In genomic region chr14:64504897-64505771, GRCh38 we compare ENCODE assay signal across 8 cellular contexts. TPM values are rescaled to one million over a fixed set of nuclear protein-coding genes. Genes with fewer than 3 reads are reported as not detected.
DNase-seq lines count a peak whose midpoint lies in the region; ATAC-seq and TF ChIP-seq lines count a peak whose summit lies in the region.

No MANE protein-coding gene starts in this region.

- no peaks in the 10 kb centered on the region for H3K9me3 ChIP-seq in CD8-positive, alpha-beta memory T cell (ENCODE audit: low read length)
- H3K9me3 ChIP-seq in KOPT-K1 (ENCODE audit: insufficient read depth, low read length, poor library complexity, severe bottlenecking): no peaks in the 10 kb centered on the region
- H3K9me3 ChIP-seq in naive thymus-derived CD4-positive, alpha-beta T cell (ENCODE audit: control insufficient read depth in 2 of 3, low read length in 3 of 3): no peaks in the 10 kb centered on the region

- H3K36me3 Mint-ChIP-seq in CD8-positive, alpha-beta memory T cell: peaks cover 0 to 38% (median 6%) of the 10 kb centered on the region in 3 donors
- H3K36me3 Mint-ChIP-seq in activated T-helper 17 cell treated with anti-CD3 and anti-CD28 coated beads, Interleukin-2, amount 50 U/mL, for 72 hours (ENCODE audit: low read depth): peaks cover 98% of the 10 kb centered on the region
- H3K36me3 Mint-ChIP-seq in naive thymus-derived CD4-positive, alpha-beta T cell: peaks cover 0 to 35% (median 0%) of the 10 kb centered on the region in 5 donors

- H3K27me3 Mint-ChIP-seq in CD8-positive, alpha-beta memory T cell: peaks cover 0 to 4% of the 10 kb centered on the region in 2 donors
- H3K27me3 Mint-ChIP-seq in activated T-helper 17 cell treated with anti-CD3 and anti-CD28 coated beads, Interleukin-2, amount 50 U/mL, for 72 hours: no peaks in the 10 kb centered on the region
- peaks cover 0 to 3% (median 0%) of the 10 kb centered on the region in 5 donors for H3K27me3 Mint-ChIP-seq in naive thymus-derived CD4-positive, alpha-beta T cell

- H3K4me1 Mint-ChIP-seq in CD8-positive, alpha-beta memory T cell: peaks cover 65 to 79% (median 71%) of the 10 kb centered on the region in 3 donors
- H3K4me1 Mint-ChIP-seq in activated T-helper 17 cell treated with anti-CD3 and anti-CD28 coated beads, Interleukin-2, amount 50 U/mL, for 72 hours: peaks cover 25% of the 10 kb centered on the region
- peaks cover 44 to 70% (median 58%) of the 10 kb centered on the region in 7 donors for H3K4me1 Mint-ChIP-seq in naive thymus-derived CD4-positive, alpha-beta T cell

- DNase-seq in CD8-positive, alpha-beta memory T cell: peak; percentile 77 to 91 (median 85)
- DNase-seq in RPMI8226 (peak; percentile 90), fibroblast of mammary gland (ENCODE audit: low read depth) (peak; percentile 79)
- peak; percentile 57 to 92 (median 88) for DNase-seq in naive thymus-derived CD4-positive, alpha-beta T cell
- peak; percentile 69 to 84 for DNase-seq in stimulated activated CD8-positive, alpha-beta memory T cell treated with anti-CD3 and anti-CD28 coated beads, Interleukin-7, amount 100 ng/mL, for 48 hours (ENCODE audit: extremely low read depth in 1 of 2, low read depth in 1 of 2)

- TF ChIP-seq CTCF in fibroblast of mammary gland (conservative IDR thresholded peaks at IDR 0.05; ENCODE audit: control insufficient read depth, insufficient read depth, low read depth, low read length): no peak

- peak; percentile 25 for ATAC-seq in GM21528 (IDR thresholded peaks at IDR 0.05; ENCODE audit: low FRiP score, unreplicated experiment)
- peak; percentile 40 for ATAC-seq in activated T-helper 17 cell treated with anti-CD3 and anti-CD28 coated beads, Interleukin-2, amount 50 U/mL, for 72 hours (replicated peaks)
- peak; percentile 36 for ATAC-seq in naive thymus-derived CD4-positive, alpha-beta T cell

- peak overlapping the region; percentile 93 to 99 (median 95) for H3K4me3 Mint-ChIP-seq in CD8-positive, alpha-beta memory T cell
- H3K4me3 Mint-ChIP-seq in activated T-helper 17 cell treated with anti-CD3 and anti-CD28 coated beads, Interleukin-2, amount 50 U/mL, for 72 hours: peak overlapping the region; percentile 91
- H3K4me3 Mint-ChIP-seq in naive thymus-derived CD4-positive, alpha-beta T cell: peak overlapping the region; percentile 88 to 100 (median 96)

- CTCF ChIA-PET in CD8-positive, alpha-beta memory T cell (lab: Charles Lee): interaction anchor here (0.7 to 2.2 kb wide), 7 partner anchors 7 to 118 kb away, joined by 3 to 11 read pairs (median 5); partner anchors contain the start of gene HSPA2
- CTCF ChIA-PET in naive thymus-derived CD4-positive, alpha-beta T cell (lab: Charles Lee): interaction anchor here (0.6 to 1.4 kb wide), 3 partner anchors 75 to 871 kb away, joined by 3 read pairs; no protein-coding TSS in a partner anchor

- H3K9me3 Mint-ChIP-seq in CD8-positive, alpha-beta memory T cell: peaks cover 0 to 2% (median 0%) of the 10 kb centered on the region in 5 donors
- H3K9me3 Mint-ChIP-seq in activated T-helper 17 cell treated with anti-CD3 and anti-CD28 coated beads, Interleukin-2, amount 50 U/mL, for 72 hours: no peaks in the 10 kb centered on the region
- H3K9me3 Mint-ChIP-seq in naive thymus-derived CD4-positive, alpha-beta T cell: peaks cover 0 to 6% (median 0%) of the 10 kb centered on the region in 11 donors

- H3K27ac ChIP-seq in CD8-positive, alpha-beta memory T cell (ENCODE audit: low read depth, low read length): peak overlapping the region; percentile 99
- H3K27ac ChIP-seq in KOPT-K1 (ENCODE audit: low read depth, low read length, poor library complexity, severe bottlenecking): peak overlapping the region; percentile 96
- peak overlapping the region; percentile 99 for H3K27ac ChIP-seq in naive thymus-derived CD4-positive, alpha-beta T cell (ENCODE audit: low read depth, low read length)

- intact Hi-C loops in naive thymus-derived CD4-positive, alpha-beta T cell (cut with micrococcal nuclease): loop anchor here (1.0 to 5.0 kb wide), 8 partner anchors 38 to 1342 kb away; partner anchors contain the start of genes AKAP5 (in 2 of the 2), CHURC1 (in 1 of the 2), FNTB (in 1 of the 2) and SGPP1 (in 1 of the 2)

- peak overlapping the region; percentile 77 for H3K4me3 ChIP-seq in CD8-positive, alpha-beta memory T cell (ENCODE audit: low read length)
- H3K4me3 ChIP-seq in fibroblast of mammary gland (ENCODE audit: control insufficient read depth, low read depth, low read length): peak overlapping the region; percentile 75
- H3K4me3 ChIP-seq in naive thymus-derived CD4-positive, alpha-beta T cell (ENCODE audit: low read length): peak overlapping the region; percentile 88

- POLR2A ChIA-PET in CD8-positive, alpha-beta memory T cell (lab: Charles Lee): interaction anchor here (0.5 to 2.0 kb wide), 18 partner anchors 8 to 864 kb away, joined by 3 to 18 read pairs (median 4); partner anchors contain the start of genes AKAP5, HSPA2, MTHFD1 and WDR89
- POLR2A ChIA-PET in naive thymus-derived CD4-positive, alpha-beta T cell (lab: Charles Lee): interaction anchor here (0.6 to 6.5 kb wide), 22 partner anchors 8 to 962 kb away, joined by 3 to 157 read pairs (median 6); partner anchors contain the start of genes AKAP5, HSPA2, MTHFD1 and PPP2R5E

- no peaks in the 10 kb centered on the region for H3K36me3 ChIP-seq in CD8-positive, alpha-beta memory T cell (ENCODE audit: insufficient read depth, low read length)
- H3K36me3 ChIP-seq in KOPT-K1 (ENCODE audit: insufficient read depth, low read length): no peaks in the 10 kb centered on the region
- peaks cover 0 to 8% (median 0%) of the 10 kb centered on the region in 3 experiments for H3K36me3 ChIP-seq in naive thymus-derived CD4-positive, alpha-beta T cell (ENCODE audit: control insufficient read depth in 2 of 3, insufficient read depth in 3 of 3, low read length in 3 of 3)

- H3K27ac Mint-ChIP-seq in CD8-positive, alpha-beta memory T cell: peak overlapping the region; percentile 97 to 100 (median 100)
- peak overlapping the region; percentile 97 for H3K27ac Mint-ChIP-seq in activated T-helper 17 cell treated with anti-CD3 and anti-CD28 coated beads, Interleukin-2, amount 50 U/mL, for 72 hours
- H3K27ac Mint-ChIP-seq in naive thymus-derived CD4-positive, alpha-beta T cell: peak overlapping the region; percentile 93 to 100 (median 99)

- H3K27me3 ChIP-seq in CD8-positive, alpha-beta memory T cell (ENCODE audit: insufficient read depth, low read length, poor library complexity, severe bottlenecking): no peaks in the 10 kb centered on the region
- no peaks in the 10 kb centered on the region for H3K27me3 ChIP-seq in naive thymus-derived CD4-positive, alpha-beta T cell (ENCODE audit: control insufficient read depth in 2 of 2, insufficient read depth in 2 of 2, low read length in 2 of 2)

- peaks cover 56% of the 10 kb centered on the region for H3K4me1 ChIP-seq in CD8-positive, alpha-beta memory T cell (ENCODE audit: insufficient read depth, low read length)
- peaks cover 35 to 52% of the 10 kb centered on the region in 2 donors for H3K4me1 ChIP-seq in naive thymus-derived CD4-positive, alpha-beta T cell (ENCODE audit: control insufficient read depth in 2 of 2, insufficient read depth in 2 of 2, low read length in 2 of 2)

RNA-seq across cellular contexts. Expression of gene ZBTB1, which starts 0.6 kb away (rescaled TPM):
- 10 to 100 TPM; 48.2 to 48.4 TPM for total RNA-seq in CD8-positive, alpha-beta memory T cell
- 51.7 TPM for polyA plus RNA-seq in CD8-positive, alpha-beta memory T cell
- 100 to 1,000 TPM in 1 of 2 donors, 10 to 100 TPM in 1; 75.6 to 154 TPM for total RNA-seq in activated T-helper 17 cell treated with anti-CD3 and anti-CD28 coated beads, Interleukin-2, amount 50 U/mL, for 72 hours
- 100 to 1,000 TPM in 2 of 5 experiments, 10 to 100 TPM in 3; 97.1 to 119 (median 98.4) TPM for total RNA-seq in naive thymus-derived CD4-positive, alpha-beta T cell
- polyA plus RNA-seq in naive thymus-derived CD4-positive, alpha-beta T cell: 10 to 100 TPM; 42.4 to 49.7 TPM

RNA-seq across cellular contexts. Expression of gene ZBTB25, which starts 1.5 kb away (rescaled TPM):
- 10 to 100 TPM; 21.7 to 22.9 TPM for total RNA-seq in CD8-positive, alpha-beta memory T cell
- polyA plus RNA-seq in CD8-positive, alpha-beta memory T cell: 34.9 TPM
- total RNA-seq in activated T-helper 17 cell treated with anti-CD3 and anti-CD28 coated beads, Interleukin-2, amount 50 U/mL, for 72 hours: 10 to 100 TPM; 29.7 to 88.5 TPM
- 10 to 100 TPM; 37.6 to 88.0 (median 60.6) TPM for total RNA-seq in naive thymus-derived CD4-positive, alpha-beta T cell
- 10 to 100 TPM; 30.5 to 35.6 TPM for polyA plus RNA-seq in naive thymus-derived CD4-positive, alpha-beta T cell

RNA-seq across cellular contexts. Expression of gene HSPA2, which starts 35.4 kb away (rescaled TPM):
- 1 to 10 TPM; 1.9 TPM for total RNA-seq in CD8-positive, alpha-beta memory T cell
- 0.87 TPM for polyA plus RNA-seq in CD8-positive, alpha-beta memory T cell
- total RNA-seq in activated T-helper 17 cell treated with anti-CD3 and anti-CD28 coated beads, Interleukin-2, amount 50 U/mL, for 72 hours: 1 to 10 TPM; 6.5 to 7.4 TPM
- total RNA-seq in naive thymus-derived CD4-positive, alpha-beta T cell: 1 to 10 TPM in 1 of 5 experiments, under 1 TPM in 4; 0.32 to 2.5 (median 0.76) TPM
- under 1 TPM; 0.21 to 0.99 TPM for polyA plus RNA-seq in naive thymus-derived CD4-positive, alpha-beta T cell

RNA-seq across cellular contexts. Expression of gene AKAP5, which starts 39.8 kb away (rescaled TPM):
- total RNA-seq in CD8-positive, alpha-beta memory T cell: 1 to 10 TPM; 3.1 to 3.6 TPM
- 1.0 TPM for polyA plus RNA-seq in CD8-positive, alpha-beta memory T cell
- total RNA-seq in activated T-helper 17 cell treated with anti-CD3 and anti-CD28 coated beads, Interleukin-2, amount 50 U/mL, for 72 hours: 1 to 10 TPM in 1 of 2 donors, under 1 TPM in 1; 0.82 to 1.0 TPM
- total RNA-seq in naive thymus-derived CD4-positive, alpha-beta T cell: 1 to 10 TPM in 1 of 5 experiments, under 1 TPM in 4; 0.11 to 1.7 (median 0.13) TPM
- polyA plus RNA-seq in naive thymus-derived CD4-positive, alpha-beta T cell: under 1 TPM in 1 of 2 donors, not detected in 1; 0.03 TPM

RNA-seq across cellular contexts. Expression of gene PPP1R36, which starts 44.6 kb away (rescaled TPM):
- under 1 TPM; 0.22 to 0.24 TPM for total RNA-seq in CD8-positive, alpha-beta memory T cell
- polyA plus RNA-seq in CD8-positive, alpha-beta memory T cell: 0.25 TPM
- not detected for total RNA-seq in activated T-helper 17 cell treated with anti-CD3 and anti-CD28 coated beads, Interleukin-2, amount 50 U/mL, for 72 hours
- under 1 TPM in 1 of 5 experiments, not detected in 4; 0.31 TPM for total RNA-seq in naive thymus-derived CD4-positive, alpha-beta T cell
- under 1 TPM in 1 of 2 donors, not detected in 1; 0.30 TPM for polyA plus RNA-seq in naive thymus-derived CD4-positive, alpha-beta T cell

Comparison
In these comparisons a context has a peak if more than half of its experiments do, and no peak if none do; other contexts are left out.
1. Peak in every context shown above with its lines: DNase-seq, ATAC-seq, H3K4me3 ChIP-seq and H3K27ac ChIP-seq.